24 cellular contexts compared by ENCODE assay signal in the genomic region with DNA sequence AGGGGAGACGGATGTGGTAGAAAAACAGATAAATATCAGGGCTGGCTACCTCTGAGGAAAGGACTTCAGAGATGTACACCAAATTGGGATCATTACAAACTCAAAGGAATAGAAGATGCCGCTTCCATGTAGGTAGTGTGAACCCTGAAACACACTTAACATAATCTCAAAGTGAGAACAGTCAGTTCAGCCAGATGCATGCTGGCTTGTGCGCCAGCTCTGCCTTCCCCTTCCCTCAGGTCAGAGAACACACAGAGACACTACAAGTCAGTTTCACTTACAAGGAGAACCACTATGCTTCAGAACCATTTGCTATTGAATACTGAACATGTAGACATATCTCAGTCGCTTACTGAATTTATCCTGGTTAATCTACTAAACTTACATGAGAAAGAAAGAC.
DNase-seq lines count a peak whose midpoint lies in the region; ATAC-seq, FAIRE-seq and TF ChIP-seq lines count a peak whose summit lies in the region.
"Had no signal": no experiment of that assay in that cellular context is flagged by ENCODE, and none has a peak within 500 bp of the region (broad histone marks: within the 10 kb centered on the region; RNA-seq: fewer than 3 reads in every experiment).

No MANE protein-coding gene starts in this region.

- no peak for TF ChIP-seq POLR2A in A549 (IDR thresholded peaks at IDR 0.05; ENCODE audit: low read length)

- no peak for TF ChIP-seq EP300 in A549 (IDR thresholded peaks at IDR 0.05)

- no peak for TF ChIP-seq RAD21 in A549 (conservative IDR thresholded peaks at IDR 0.05 in 1 of 2, IDR thresholded peaks at IDR 0.05 in 1 of 2)

- ATAC-seq in Right ventricle myocardium superior (ENCODE audit: poor library complexity): peak; percentile 93
- no peak for ATAC-seq in A549
- ATAC-seq in left ventricle myocardium superior: peak; percentile 95
- ATAC-seq in stimulated activated naive CD8-positive, alpha-beta T cell treated with anti-CD3 and anti-CD28 coated beads, Interleukin-15, amount 100 ng/mL, for 72 hours: no peak
- ATAC-seq: CD8-positive, alpha-beta T cell; GM12878; HCT116 had no signal

- intact Hi-C loops in Right ventricle myocardium superior (cut with DNase I) (no loop called here), left ventricle myocardium superior (cut with micrococcal nuclease) (no loop called here)

- CTCF ChIA-PET in A549 (lab: Yijun Ruan, JAX): no interaction called here

- H3K4me3 Mint-ChIP-seq in stimulated activated naive CD8-positive, alpha-beta T cell treated with anti-CD3 and anti-CD28 coated beads, Interleukin-15, amount 100 ng/mL, for 72 hours: no peak overlapping the region
- H3K4me3 Mint-ChIP-seq: B cell; CD4-positive, CD25-positive, alpha-beta regulatory T cell; CD8-positive, alpha-beta T cell; H9 had no signal

- no peak overlapping the region for H3K27ac ChIP-seq in right atrium auricular region
- no peak overlapping the region for H3K27ac ChIP-seq in A549
- H3K27ac ChIP-seq: BLaER1, C4-2B, GM23248 had no signal

- H3K4me3 ChIP-seq in right atrium auricular region: no peak overlapping the region
- H3K4me3 ChIP-seq in A549: no peak overlapping the region
- H3K4me3 ChIP-seq: BLaER1, GM12878, GM23248 had no signal

- H3K4me1 Mint-ChIP-seq in stimulated activated naive CD8-positive, alpha-beta T cell treated with anti-CD3 and anti-CD28 coated beads, Interleukin-15, amount 100 ng/mL, for 72 hours: peaks cover 16% of the 10 kb centered on the region
- H3K4me1 Mint-ChIP-seq: B cell had no signal

- FAIRE-seq in A549 (lab: Jason Lieb, UNC): peak; percentile 68
- peak; percentile 95 for FAIRE-seq in HTR-8/SVneo (lab: Jason Lieb, UNC)
- no peak for FAIRE-seq in frontal cortex (lab: Jason Lieb, UNC)
- FAIRE-seq: G401.6, GM12878, GM19239, H1 had no signal

- H3K36me3 ChIP-seq in right atrium auricular region: no peaks in the 10 kb centered on the region
- H3K36me3 ChIP-seq: BLaER1 had no signal

- POLR2A ChIA-PET in A549 (lab: Yijun Ruan, JAX): no interaction called here

- TF ChIP-seq CTCF in right atrium auricular region (IDR thresholded peaks at IDR 0.05) (no peak), A549 (IDR thresholded peaks at IDR 0.05) (no peak)

- no peak overlapping the region for H3K4me2 ChIP-seq in A549
- H3K4me2 ChIP-seq: BLaER1 had no signal

- no peaks in the 10 kb centered on the region for H3K9me3 Mint-ChIP-seq in stimulated activated naive CD8-positive, alpha-beta T cell treated with anti-CD3 and anti-CD28 coated beads, Interleukin-15, amount 100 ng/mL, for 72 hours
- H3K9me3 Mint-ChIP-seq: CD8-positive, alpha-beta T cell had no signal

- DNase-seq in Right ventricle myocardium superior (peak; percentile 40), right atrium auricular region (ENCODE audit: low spot score) (no peak), A549 (ENCODE audit: low read depth in 1 of 2, low spot score in 1 of 2) (no peak), HTR-8/SVneo (ENCODE audit: insufficient read length, low spot score) (no peak), left ventricle myocardium superior (peak; percentile 49), NCI-H1048 (lab: John Stamatoyannopoulos, UW) (no peak), frontal cortex (ENCODE audit: low spot score in 2 of 2) (no peak)
- no peak for DNase-seq in stimulated activated naive CD8-positive, alpha-beta T cell treated with anti-CD3 and anti-CD28 coated beads, Interleukin-15, amount 100 ng/mL, for 72 hours
- DNase-seq: 8988T; Caco-2; CD4-positive, CD25-positive, alpha-beta regulatory T cell; CD8-positive, alpha-beta T cell; DMS153; DND-41; GM23248; H9 had no signal

- no peaks in the 10 kb centered on the region for H3K27me3 ChIP-seq in right atrium auricular region
- H3K27me3 ChIP-seq: BLaER1 had no signal

- WGBS in A549 (ENCODE audit: missing lambda C conversion rate): 93% methylated on average over 4 of the region's 4 CpGs

- H3K27ac Mint-ChIP-seq in stimulated activated naive CD8-positive, alpha-beta T cell treated with anti-CD3 and anti-CD28 coated beads, Interleukin-15, amount 100 ng/mL, for 72 hours: no peak overlapping the region
- H3K27ac Mint-ChIP-seq: B cell; CD8-positive, alpha-beta T cell had no signal

- H3K27me3 Mint-ChIP-seq in stimulated activated naive CD8-positive, alpha-beta T cell treated with anti-CD3 and anti-CD28 coated beads, Interleukin-15, amount 100 ng/mL, for 72 hours: no peaks in the 10 kb centered on the region
- H3K27me3 Mint-ChIP-seq: B cell had no signal

- peaks cover 0 to 7% of the 10 kb centered on the region in 2 donors for H3K9me3 ChIP-seq in right atrium auricular region
- H3K9me3 ChIP-seq in A549: peaks cover 6% of the 10 kb centered on the region; the same call in 1 of the 3 replicates

- H3K4me1 ChIP-seq in right atrium auricular region (no peaks in the 10 kb centered on the region), A549 (peaks cover 7% of the 10 kb centered on the region)
- H3K4me1 ChIP-seq: BLaER1, Caco-2 had no signal

TF ChIP-seq in A549, 52 proteins besides CTCF, POLR2A, EP300 and RAD21:
- TF ChIP-seq ZC3H11A (IDR thresholded peaks at IDR 0.05) (no peak), JUN (IDR thresholded peaks at IDR 0.05) (no peak), POLR2AphosphoS2 (conservative IDR thresholded peaks at IDR 0.05; ENCODE audit: low read length) (no peak)
- TF ChIP-seq, protein P1, sequence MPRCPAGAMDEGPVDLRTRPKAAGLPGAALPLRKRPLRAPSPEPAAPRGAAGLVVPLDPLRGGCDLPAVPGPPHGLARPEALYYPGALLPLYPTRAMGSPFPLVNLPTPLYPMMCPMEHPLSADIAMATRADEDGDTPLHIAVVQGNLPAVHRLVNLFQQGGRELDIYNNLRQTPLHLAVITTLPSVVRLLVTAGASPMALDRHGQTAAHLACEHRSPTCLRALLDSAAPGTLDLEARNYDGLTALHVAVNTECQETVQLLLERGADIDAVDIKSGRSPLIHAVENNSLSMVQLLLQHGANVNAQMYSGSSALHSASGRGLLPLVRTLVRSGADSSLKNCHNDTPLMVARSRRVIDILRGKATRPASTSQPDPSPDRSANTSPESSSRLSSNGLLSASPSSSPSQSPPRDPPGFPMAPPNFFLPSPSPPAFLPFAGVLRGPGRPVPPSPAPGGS (IDR thresholded peaks at IDR 0.05): no peak

Comparison
In these comparisons a context has a peak if more than half of its experiments do, and no peak if none do; other contexts are left out.
1. DNase-seq: peak in Right ventricle myocardium superior (single experiment) and left ventricle myocardium superior (single experiment); none in right atrium auricular region (single experiment), A549 (0 of 2), HTR-8/SVneo (single experiment), NCI-H1048 (single experiment), frontal cortex (0 of 2) and stimulated activated naive CD8-positive, alpha-beta T cell treated with anti-CD3 and anti-CD28 coated beads, Interleukin-15, amount 100 ng/mL, for 72 hours (0 of 2).
2. ATAC-seq: peak in Right ventricle myocardium superior (single experiment) and left ventricle myocardium superior (single experiment); none in A549 (0 of 2) and stimulated activated naive CD8-positive, alpha-beta T cell treated with anti-CD3 and anti-CD28 coated beads, Interleukin-15, amount 100 ng/mL, for 72 hours (single experiment).